ENCODE assay signal across 1 cellular context in genomic region chr1:208219659-208220282, GRCh38.
TF ChIP-seq lines count a peak whose summit lies in the region.

No MANE protein-coding gene starts in this region.

TF ChIP-seq in K562, 482 proteins besides CTCF, POLR2A, EP300 and RAD21 (continued from another document and continues in another):
- TF ChIP-seq ZBTB5 (IDR thresholded peaks at IDR 0.05) (no peak), PHF20 (IDR thresholded peaks at IDR 0.05; ENCODE audit: partially characterized antibody) (no peak), MBD1 (CRISPR knock-in tag; IDR thresholded peaks at IDR 0.05) (no peak), IFI16 (CRISPR knock-in tag; IDR thresholded peaks at IDR 0.05) (no peak), ZNF133 (CRISPR knock-in tag; IDR thresholded peaks at IDR 0.05) (no peak), ZNF324 (CRISPR knock-in tag; IDR thresholded peaks at IDR 0.05) (no peak), FOXJ3 (CRISPR knock-in tag; IDR thresholded peaks at IDR 0.05) (no peak), TFAP4 (CRISPR knock-in tag; IDR thresholded peaks at IDR 0.05; ENCODE audit: borderline replicate concordance) (peak; percentile 80), NR3C1 (CRISPR knock-in tag; IDR thresholded peaks at IDR 0.05) (no peak), RREB1 (CRISPR knock-in tag; IDR thresholded peaks at IDR 0.05) (no peak), RBM25 (IDR thresholded peaks at IDR 0.05; ENCODE audit: low read depth, low read length, severe bottlenecking) (no peak), DNMT1 (IDR thresholded peaks at IDR 0.05) (no peak), TCFL5 (CRISPR knock-in tag; conservative IDR thresholded peaks at IDR 0.05) (no peak), E2F6 (IDR thresholded peaks at IDR 0.05; ENCODE audit: borderline replicate concordance in 1 of 2, extremely low read depth in 1 of 2, insufficient read depth in 1 of 2, insufficient read length in 1 of 2, low read depth in 1 of 2, low read length in 1 of 2, poor library complexity in 1 of 2, severe bottlenecking in 1 of 2) (peak in 1 of 2 experiments; percentile 49), ZNF639 (CRISPR knock-in tag; conservative IDR thresholded peaks at IDR 0.05 in 1 of 2, IDR thresholded peaks at IDR 0.05 in 1 of 2) (peak in 1 of 2 experiments; percentile 65; a peak in 1 of 4 replicates), PYGO2 (tag; IDR thresholded peaks at IDR 0.05) (no peak), MLX (CRISPR knock-in tag; conservative IDR thresholded peaks at IDR 0.05) (0 out of 4 replicates have a peak, but pooled peaks of 1 of the 2 experiments have one; percentile 39), BCL6 (CRISPR knock-in tag; IDR thresholded peaks at IDR 0.05) (no peak), HBP1 (CRISPR knock-in tag; IDR thresholded peaks at IDR 0.05) (peak; percentile 14; the same call in 1 of the 2 replicates), KDM4B (IDR thresholded peaks at IDR 0.05; ENCODE audit: borderline replicate concordance in 2 of 2, low read depth in 1 of 2) (no peak), ASH1L (IDR thresholded peaks at IDR 0.05; ENCODE audit: borderline replicate concordance, low read depth, partially characterized antibody) (no peak), NFIC (IDR thresholded peaks at IDR 0.05) (peak; percentile 71), RNF2 (IDR thresholded peaks at IDR 0.05) (peak; percentile 67), CC2D1A (IDR thresholded peaks at IDR 0.05) (peak; percentile 24; the same call in 1 of the 2 replicates), ZNF668 (CRISPR knock-in tag; IDR thresholded peaks at IDR 0.05) (no peak), BCOR (IDR thresholded peaks at IDR 0.05) (0 out of 2 replicates have a peak, but pooled peaks have one; percentile 24), E2F8 (IDR thresholded peaks at IDR 0.05; ENCODE audit: low read depth, partially characterized antibody) (peak; percentile 48), THRA (IDR thresholded peaks at IDR 0.05) (peak; percentile 78; the same call in 1 of the 2 replicates), CEBPG (CRISPR knock-in tag; IDR thresholded peaks at IDR 0.05) (peak; percentile 71; the same call in 1 of the 2 replicates), CEBPG (tag; conservative IDR thresholded peaks at IDR 0.05 in 1 of 2, IDR thresholded peaks at IDR 0.05 in 1 of 2) (no peak; a peak in 1 of 4 replicates), SRF (CRISPR knock-in tag; IDR thresholded peaks at IDR 0.05) (peak in 1 of 2 experiments; percentile 53; a peak in 1 of 4 replicates), LCOR (CRISPR knock-in tag; IDR thresholded peaks at IDR 0.05) (peak; percentile 93), HES1 (IDR thresholded peaks at IDR 0.05; ENCODE audit: low read depth) (no peak), ZKSCAN8 (CRISPR knock-in tag; IDR thresholded peaks at IDR 0.05) (no peak), TCF15 (CRISPR knock-in tag; IDR thresholded peaks at IDR 0.05) (no peak), RBM39 (optimal IDR thresholded peaks at IDR 0.05; ENCODE audit: low read depth, low read length) (no peak), SMAD3 (CRISPR knock-in tag; conservative IDR thresholded peaks at IDR 0.05) (no peak), GABPB1 (CRISPR knock-in tag; IDR thresholded peaks at IDR 0.05) (peak; percentile 53; the same call in 1 of the 2 replicates)
